1 cellular context compared by ENCODE assay signal in the genomic region with DNA sequence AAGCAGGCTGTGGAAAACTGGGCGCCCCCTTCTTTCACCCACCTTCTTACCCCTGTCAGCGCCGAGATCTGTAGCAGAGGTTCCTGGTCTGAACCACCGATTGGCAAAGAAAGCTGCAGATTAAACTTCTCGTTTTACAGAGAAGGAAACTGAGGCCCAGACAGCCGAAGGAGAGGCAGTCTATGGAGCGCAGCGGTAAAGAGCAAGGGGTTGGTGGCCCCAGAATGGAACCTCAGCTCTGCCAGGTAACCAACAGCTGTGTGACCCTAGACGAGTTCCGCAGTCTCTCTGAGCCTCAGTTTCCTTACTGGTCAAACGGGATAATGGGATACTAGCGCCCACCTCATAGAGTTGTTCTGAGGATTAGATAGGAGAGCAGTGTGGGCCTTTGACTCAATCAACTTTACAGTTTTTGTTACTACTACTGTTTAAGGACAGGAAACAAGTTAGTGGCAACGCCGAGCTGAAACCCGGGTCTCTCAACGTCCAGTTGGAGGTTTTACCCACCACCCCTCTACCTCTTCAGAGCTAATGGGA.
TF ChIP-seq lines count a peak whose summit lies in the region.

No MANE protein-coding gene starts in this region.

TF ChIP-seq in GM12891, 5 proteins besides CTCF, POLR2A, EP300 and RAD21:
- no peak for TF ChIP-seq POU2F2 (IDR thresholded peaks at IDR 0.05; ENCODE audit: low read depth, low read length)
- no peak for TF ChIP-seq TAF1 (IDR thresholded peaks at IDR 0.05; ENCODE audit: low read depth, low read length)
- TF ChIP-seq PAX5 (IDR thresholded peaks at IDR 0.05; ENCODE audit: insufficient read depth, low read length, severe bottlenecking) = no peak
- TF ChIP-seq POLR2AphosphoS5 (IDR thresholded peaks at IDR 0.05; ENCODE audit: low read depth, low read length) = no peak
- TF ChIP-seq SPI1 (IDR thresholded peaks at IDR 0.05; ENCODE audit: low read depth, low read length) = no peak
TF ChIP-seq in GM12891: peak in this region for 0.
